Comparison of ENCODE assay signal across 9 cellular contexts in genomic region chr13:21668665-21669599, GRCh38. TPM values are rescaled to one million over a fixed set of nuclear protein-coding genes. Genes with fewer than 3 reads are reported as not detected.
DNase-seq lines count a peak whose midpoint lies in the region; ATAC-seq, FAIRE-seq and TF ChIP-seq lines count a peak whose summit lies in the region.
"Had no signal": no experiment of that assay in that cellular context is flagged by ENCODE, and none has a peak within 500 bp of the region (broad histone marks: within the 10 kb centered on the region; RNA-seq: fewer than 3 reads in every experiment).

No MANE protein-coding gene starts in this region.

- no peaks in the 10 kb centered on the region for H3K9me3 ChIP-seq in keratinocyte (ENCODE audit: control insufficient read depth, low read depth, low read length)

- H3K27me3 ChIP-seq in keratinocyte (ENCODE audit: control insufficient read depth, extremely low read depth, insufficient read depth, low read length): peaks cover 35% of the 10 kb centered on the region

- no peaks in the 10 kb centered on the region for H4K20me1 ChIP-seq in keratinocyte (ENCODE audit: control insufficient read depth, extremely low read depth, insufficient read depth, low read length)

- no peak for FAIRE-seq in keratinocyte (lab: Jason Lieb, UNC)

- H3K4me2 ChIP-seq in keratinocyte (ENCODE audit: control insufficient read depth, extremely low read depth, insufficient read depth, low read depth, low read length): peak overlapping the region; percentile 89

- dilution Hi-C loops in keratinocyte (cut with MboI; ENCODE audit: extremely low pct_ligation_motif_present, low sequenced_read_pairs): no loop called here

- no peak for ATAC-seq in GM19397 (IDR thresholded peaks at IDR 0.05; ENCODE audit: unreplicated experiment)
- no peak for ATAC-seq in GM21381 (IDR thresholded peaks at IDR 0.05; ENCODE audit: unreplicated experiment)

- in situ Hi-C loops in astrocyte of the cerebellum (cut with HindIII; ENCODE audit: low sequenced_read_pairs): no loop called here

- no peaks in the 10 kb centered on the region for H3K9me1 ChIP-seq in keratinocyte (ENCODE audit: control insufficient read depth, extremely low read depth, insufficient read depth, low read length)

- TF ChIP-seq CTCF in GM12864 (IDR thresholded peaks at IDR 0.05; ENCODE audit: low read depth, low read length, missing control alignments) (no peak), astrocyte of the cerebellum (IDR thresholded peaks at IDR 0.05; ENCODE audit: low read depth, low read length, missing control alignments) (no peak), keratinocyte (optimal IDR thresholded peaks at IDR 0.05 in 1 of 3, IDR thresholded peaks at IDR 0.05 in 1 of 3, conservative IDR thresholded peaks at IDR 0.05 in 1 of 3; ENCODE audit: extremely low read depth in 1 of 3, insufficient read depth in 2 of 3, low read length in 3 of 3) (no peak)

- H3K79me2 ChIP-seq in keratinocyte (ENCODE audit: control insufficient read depth, insufficient read depth, low read length): no peaks in the 10 kb centered on the region

- peaks cover 15% of the 10 kb centered on the region for H3K4me1 ChIP-seq in keratinocyte (ENCODE audit: control insufficient read depth, extremely low read depth, insufficient read depth, low read length)

- peak overlapping the region; percentile 65 for H2AFZ ChIP-seq in keratinocyte (ENCODE audit: control insufficient read depth, low read length)

- H3K4me3 ChIP-seq in GM12864 (ENCODE audit: low read depth, low read length) (peak overlapping the region; percentile 48), astrocyte of the cerebellum (ENCODE audit: low read depth, low read length) (peak overlapping the region; percentile 53), keratinocyte (ENCODE audit: control insufficient read depth in 2 of 3, extremely low read depth in 1 of 3, insufficient read depth in 2 of 3, low read depth in 1 of 3, low read length in 3 of 3) (peak overlapping the region; percentile 45 to 72 (median 46))

- no peak overlapping the region for H3K27ac ChIP-seq in keratinocyte (ENCODE audit: control insufficient read depth, insufficient read depth, low read length)
- H3K27ac ChIP-seq: VCaP had no signal

- H3K36me3 ChIP-seq in keratinocyte (ENCODE audit: control insufficient read depth in 2 of 2, extremely low read depth in 1 of 2, insufficient read depth in 2 of 2, low read length in 2 of 2): no peaks in the 10 kb centered on the region

- peak overlapping the region; percentile 6 for H3K9ac ChIP-seq in keratinocyte (ENCODE audit: control insufficient read depth, extremely low read depth, insufficient read depth, low read length)

- DNase-seq in GM12864 (ENCODE audit: low read depth) (no peak), NCI-H748 treated with DMSO at 0.1 percent for 48 hours (lab: John Stamatoyannopoulos, UW) (peak; percentile 58), astrocyte of the cerebellum (ENCODE audit: low read depth) (no peak), keratinocyte (ENCODE audit: low read depth, low spot score) (no peak), NCI-H146 (lab: John Stamatoyannopoulos, UW) (no peak)
- peak; percentile 55 for DNase-seq in stimulated activated CD8-positive, alpha-beta memory T cell treated with anti-CD3 and anti-CD28 coated beads, Interleukin-4, amount 100 ng/mL, for 48 hours

RNA-seq across cellular contexts. Expression of gene FGF9, which starts 1.9 kb away (rescaled TPM):
- polyA plus RNA-seq in keratinocyte: 0.06 TPM in 1 of 3 replicates, not detected in the others
- not detected for polyA plus RNA-seq in keratinocyte (2011; ENCODE audit: low read depth)
- polyA plus RNA-seq in keratinocyte (2011; cell fraction: cytosol; rRNA removed): not detected in 2 replicates
- 0.05 TPM in 1 of 2 replicates, not detected in the other for polyA plus RNA-seq in keratinocyte (2011; cell fraction: nucleus; rRNA removed)
- 0.23 TPM in 1 of 2 replicates, not detected in the other for polyA plus RNA-seq in keratinocyte (2012; ENCODE audit: low replicate concordance)
- not detected in 3 replicates for polyA minus RNA-seq in keratinocyte
- not detected for polyA minus RNA-seq in keratinocyte (2011; cell fraction: cytosol; rRNA and poly(A)+ RNA removed)
- polyA minus RNA-seq in keratinocyte (2011; cell fraction: nucleus; rRNA and poly(A)+ RNA removed): not detected in 2 replicates

Comparison
In these comparisons a context has a peak if more than half of its experiments do, and no peak if none do; other contexts are left out.
1. DNase-seq: peak in NCI-H748 treated with DMSO at 0.1 percent for 48 hours (single experiment) and stimulated activated CD8-positive, alpha-beta memory T cell treated with anti-CD3 and anti-CD28 coated beads, Interleukin-4, amount 100 ng/mL, for 48 hours (single experiment); none in GM12864 (single experiment), astrocyte of the cerebellum (single experiment), keratinocyte (single experiment) and NCI-H146 (single experiment).
2. Peak in every context shown above with its lines, with median percentiles within 50 percentile points of each other: H3K4me3 ChIP-seq.